In genomic region chr2:38508311-38509039, GRCh38 we compare ENCODE assay signal across 1 cellular context.
TF ChIP-seq lines count a peak whose summit lies in the region.

No MANE protein-coding gene starts in this region.

TF ChIP-seq in HepG2, 621 proteins besides CTCF, POLR2A, EP300 and RAD21 (continued from another document and continues in another):
- TF ChIP-seq BCLAF1 (IDR thresholded peaks at IDR 0.05) (no peak), PRDM4 (CRISPR knock-in tag; IDR thresholded peaks at IDR 0.05; ENCODE audit: borderline replicate concordance) (no peak), RFX5 (IDR thresholded peaks at IDR 0.05; ENCODE audit: low read depth, low read length) (no peak), GATAD1 (CRISPR knock-in tag; IDR thresholded peaks at IDR 0.05) (peak; percentile 52; the same call in 1 of the 2 replicates), CREM (IDR thresholded peaks at IDR 0.05) (no peak), CREM (CRISPR knock-in tag; IDR thresholded peaks at IDR 0.05) (no peak), NR2F6 (IDR thresholded peaks at IDR 0.05) (peak; percentile 75), NR2F6 (CRISPR knock-in tag; IDR thresholded peaks at IDR 0.05) (peak; percentile 82), MIXL1 (CRISPR knock-in tag; IDR thresholded peaks at IDR 0.05) (peak; percentile 80), PATZ1 (CRISPR knock-in tag; IDR thresholded peaks at IDR 0.05) (peak; percentile 31), PHF5A (CRISPR knock-in tag; IDR thresholded peaks at IDR 0.05; ENCODE audit: low read depth, unreplicated experiment) (peak; percentile 45), CEBPZ (IDR thresholded peaks at IDR 0.05; ENCODE audit: low read length) (no peak), ZNF572 (CRISPR knock-in tag; IDR thresholded peaks at IDR 0.05) (peak; percentile 77; the same call in 1 of the 2 replicates), ISL2 (CRISPR knock-in tag; IDR thresholded peaks at IDR 0.05) (peak; percentile 42; the same call in 1 of the 2 replicates), PHF20 (CRISPR knock-in tag; IDR thresholded peaks at IDR 0.05) (no peak), ZFP82 (CRISPR knock-in tag; IDR thresholded peaks at IDR 0.05; ENCODE audit: borderline replicate concordance) (no peak), DNMT1 (CRISPR knock-in tag; IDR thresholded peaks at IDR 0.05) (no peak), SMC3 (IDR thresholded peaks at IDR 0.05; ENCODE audit: low read length) (peak; percentile 98), CEBPG (CRISPR knock-in tag; IDR thresholded peaks at IDR 0.05) (peak; percentile 73), SRSF1 (optimal IDR thresholded peaks at IDR 0.05; ENCODE audit: low read depth, low read length) (no peak), GABPB1 (CRISPR knock-in tag; IDR thresholded peaks at IDR 0.05) (no peak), HDAC2 (CRISPR knock-in tag; IDR thresholded peaks at IDR 0.05) (peak; percentile 68), ZNF350 (CRISPR knock-in tag; IDR thresholded peaks at IDR 0.05; ENCODE audit: borderline replicate concordance, low read depth) (peak; percentile 88), ZNF430 (CRISPR knock-in tag; IDR thresholded peaks at IDR 0.05) (0 out of 2 replicates have a peak, but pooled peaks have one; percentile 55), BCL3 (CRISPR knock-in tag; IDR thresholded peaks at IDR 0.05) (no peak; the same call in 1 of the 2 replicates), SNAI1 (CRISPR knock-in tag; IDR thresholded peaks at IDR 0.05; ENCODE audit: borderline replicate concordance) (no peak), NFIB (CRISPR knock-in tag; IDR thresholded peaks at IDR 0.05; ENCODE audit: borderline replicate concordance) (no peak), GATA4 (IDR thresholded peaks at IDR 0.05; ENCODE audit: borderline replicate concordance, low read depth) (no peak), ATAD3A (CRISPR knock-in tag; IDR thresholded peaks at IDR 0.05) (no peak), SMAD3 (CRISPR knock-in tag; IDR thresholded peaks at IDR 0.05) (peak; percentile 65; the same call in 1 of the 2 replicates), ZNF564 (CRISPR knock-in tag; IDR thresholded peaks at IDR 0.05) (no peak), ZNF530 (CRISPR knock-in tag; IDR thresholded peaks at IDR 0.05; ENCODE audit: low read depth) (no peak), MTERF4 (CRISPR knock-in tag; IDR thresholded peaks at IDR 0.05) (no peak), ETV5 (CRISPR knock-in tag; IDR thresholded peaks at IDR 0.05; ENCODE audit: borderline replicate concordance) (peak; percentile 40; the same call in 1 of the 2 replicates), TIGD3 (CRISPR knock-in tag; IDR thresholded peaks at IDR 0.05; ENCODE audit: borderline replicate concordance) (no peak), ZNF281 (CRISPR knock-in tag; IDR thresholded peaks at IDR 0.05; ENCODE audit: borderline replicate concordance) (no peak), THAP11 (CRISPR knock-in tag; IDR thresholded peaks at IDR 0.05) (peak; percentile 58), ZNF782 (CRISPR knock-in tag; IDR thresholded peaks at IDR 0.05; ENCODE audit: borderline replicate concordance) (no peak), MAFK (conservative IDR thresholded peaks at IDR 0.05 in 1 of 2, IDR thresholded peaks at IDR 0.05 in 1 of 2; ENCODE audit: low read length in 2 of 2) (no peak), ZNF282 (IDR thresholded peaks at IDR 0.05; ENCODE audit: partially characterized antibody) (no peak), ZNF605 (CRISPR knock-in tag; IDR thresholded peaks at IDR 0.05) (peak; percentile 85), ZNF317 (CRISPR knock-in tag; IDR thresholded peaks at IDR 0.05) (0 out of 2 replicates have a peak, but pooled peaks have one; percentile 52), AKAP8 (CRISPR knock-in tag; IDR thresholded peaks at IDR 0.05) (no peak), ZNF784 (CRISPR knock-in tag; IDR thresholded peaks at IDR 0.05; ENCODE audit: borderline replicate concordance) (no peak), ZNF879 (CRISPR knock-in tag; IDR thresholded peaks at IDR 0.05) (no peak), ZBTB21 (CRISPR knock-in tag; IDR thresholded peaks at IDR 0.05) (no peak), ELF4 (CRISPR knock-in tag; IDR thresholded peaks at IDR 0.05; ENCODE audit: borderline replicate concordance) (no peak), ZNF580 (CRISPR knock-in tag; IDR thresholded peaks at IDR 0.05; ENCODE audit: borderline replicate concordance, low read depth) (peak; percentile 85; the same call in 1 of the 2 replicates), KDM3A (CRISPR knock-in tag; IDR thresholded peaks at IDR 0.05; ENCODE audit: low read depth) (peak; percentile 68; the same call in 1 of the 2 replicates)
